In the genomic region with DNA sequence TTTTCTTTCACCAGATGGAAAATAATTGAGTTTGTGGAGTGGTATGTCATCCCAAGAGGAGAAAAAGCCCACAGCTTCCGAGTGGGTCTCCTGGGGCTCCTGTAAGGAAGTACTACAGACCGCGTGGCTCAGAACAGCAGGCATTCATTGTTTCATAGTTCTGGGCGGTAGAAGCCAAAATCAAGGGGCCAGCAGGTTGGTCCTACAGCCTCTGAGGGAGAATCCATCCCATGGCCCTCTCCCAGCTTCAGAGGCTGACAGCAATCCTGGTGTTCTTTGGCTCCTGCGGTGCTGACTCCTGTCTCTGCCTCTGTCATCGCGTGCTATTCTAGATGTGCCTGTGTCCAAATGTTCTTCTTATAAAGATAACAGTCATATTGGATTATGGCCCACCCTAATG, we compare ENCODE assay signal across 1 cellular context.
TF ChIP-seq lines count a peak whose summit lies in the region.

No MANE protein-coding gene starts in this region.

TF ChIP-seq in WTC11, 78 proteins besides CTCF, POLR2A, EP300 and RAD21 (continued from another document):
- TF ChIP-seq, protein P1, sequence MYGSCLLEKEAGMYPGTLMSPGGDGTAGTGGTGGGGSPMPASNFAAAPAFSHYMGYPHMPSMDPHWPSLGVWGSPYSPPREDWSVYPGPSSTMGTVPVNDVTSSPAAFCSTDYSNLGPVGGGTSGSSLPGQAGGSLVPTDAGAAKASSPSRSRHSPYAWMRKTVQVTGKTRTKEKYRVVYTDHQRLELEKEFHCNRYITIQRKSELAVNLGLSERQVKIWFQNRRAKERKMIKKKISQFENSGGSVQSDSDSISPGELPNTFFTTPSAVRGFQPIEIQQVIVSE (CRISPR knock-in tag; IDR thresholded peaks at IDR 0.05; ENCODE audit: borderline replicate concordance) = no peak
- TF ChIP-seq ETV6 (CRISPR knock-in tag; IDR thresholded peaks at IDR 0.05) (no peak), FOXP1 (CRISPR knock-in tag; IDR thresholded peaks at IDR 0.05; ENCODE audit: borderline replicate concordance) (no peak), NFE2L1 (CRISPR knock-in tag; IDR thresholded peaks at IDR 0.05) (no peak)
TF ChIP-seq in WTC11: peak in this region for 0.
